ENCODE assay signal across 30 cellular contexts in genomic region chr1:160282807-160283206, GRCh38. TPM values are rescaled to one million over a fixed set of nuclear protein-coding genes. Genes with fewer than 3 reads are reported as not detected.
A peak's percentile ranks its signal among the peaks of the same experiment; 100 is the strongest.
DNase-seq lines count a peak whose midpoint lies in the region; ATAC-seq and TF ChIP-seq lines count a peak whose summit lies in the region.
"Had no signal": no experiment of that assay in that cellular context is flagged by ENCODE, and none has a peak within 500 bp of the region (broad histone marks: within the 10 kb centered on the region; RNA-seq: fewer than 3 reads in every experiment).

No MANE protein-coding gene starts in this region.

- H4K8ac ChIP-seq in H9 (replicated peaks; ENCODE audit: insufficient read length, low read depth, low read length), result no peak overlapping the region

- no peak overlapping the region for H2BK120ac ChIP-seq in H9 (ENCODE audit: low read depth, low read length, poor library complexity, severe bottlenecking)

- H3K27me3 Mint-ChIP-seq in CD4-positive, CD25-positive, alpha-beta regulatory T cell, result peaks cover 6% of the 10 kb centered on the region
- H3K27me3 Mint-ChIP-seq in H9 (ENCODE audit: low read depth) (no peaks in the 10 kb centered on the region), nephron progenitor cell (ENCODE audit: low read depth, poor library complexity) (peaks cover 3% of the 10 kb centered on the region)
- H3K27me3 Mint-ChIP-seq: activated CD8-positive, alpha-beta memory T cell treated with anti-CD3 and anti-CD28 coated beads, Interleukin-2, amount 10 ng/mL, durations not matched to agents 7 days and 5 days; activated T-helper 17 cell treated with anti-CD3 and anti-CD28 coated beads, Interleukin-2, amount 50 U/mL, for 72 hours; dendritic cell treated with granulocyte-macrophage colony-stimulating factor and Interleukin-4, amounts not matched to agents 40 ng/mL and 50 ng/mL, for 4 days; naive B cell had no signal

- WGBS in H9 (ENCODE audit: extremely low coverage, insufficient read length, low lambda C conversion rate), result no CpG with 5 or more reads among the region's 7 CpGs

- no peak overlapping the region for H4K5ac ChIP-seq in H9 (ENCODE audit: insufficient read length, low read depth, low read length)

- no peak overlapping the region for H4K91ac ChIP-seq in H9 (ENCODE audit: insufficient read length, low read depth, low read length)

- H3K4ac ChIP-seq in H9 (ENCODE audit: low read depth, low read length), result no peak overlapping the region

- no peak overlapping the region for H2BK12ac ChIP-seq in H9 (ENCODE audit: insufficient read length, low read depth, low read length)

- no peak overlapping the region for H3K56ac ChIP-seq in H9 (ENCODE audit: insufficient read length, low read depth, low read length)

- H3K27me3 ChIP-seq in CD4-positive, CD25-positive, alpha-beta regulatory T cell (ENCODE audit: control insufficient read depth, insufficient read depth, low read length), result no peaks in the 10 kb centered on the region
- no peaks in the 10 kb centered on the region for H3K27me3 ChIP-seq in H9 (ENCODE audit: insufficient read depth, low read length)
- H3K27me3 ChIP-seq: BLaER1 had no signal

- no peak overlapping the region for H3K23ac ChIP-seq in H9 (ENCODE audit: insufficient read length, low read depth, low read length)

- H3K9me3 Mint-ChIP-seq in CD4-positive, CD25-positive, alpha-beta regulatory T cell, result peaks cover 0 to 2% (median 0%) of the 10 kb centered on the region in 7 donors
- H3K9me3 Mint-ChIP-seq in H9, result no peaks in the 10 kb centered on the region
- no peaks in the 10 kb centered on the region for H3K9me3 Mint-ChIP-seq in nephron progenitor cell
- H3K9me3 Mint-ChIP-seq: activated T-helper 17 cell treated with anti-CD3 and anti-CD28 coated beads, Interleukin-2, amount 50 U/mL, for 72 hours; dendritic cell treated with granulocyte-macrophage colony-stimulating factor and Interleukin-4, amounts not matched to agents 40 ng/mL and 50 ng/mL, for 4 days; naive B cell had no signal

- H3K9ac ChIP-seq in H9 (ENCODE audit: extremely low read depth, insufficient read length, low read length), result no peak overlapping the region

- no peak overlapping the region for H2BK5ac ChIP-seq in H9 (ENCODE audit: insufficient read length, low read length)

- no peak overlapping the region for H2BK20ac ChIP-seq in H9 (ENCODE audit: low read depth, low read length, poor library complexity, severe bottlenecking)

- peaks cover 4% of the 10 kb centered on the region for H3K23me2 ChIP-seq in H9 (ENCODE audit: insufficient read length, low read depth, low read length, poor library complexity, severe bottlenecking)

- TF ChIP-seq CTCF in H9 (conservative IDR thresholded peaks at IDR 0.05), result peak; percentile 47; the same call in 2 of the 3 replicates
- TF ChIP-seq CTCF in coronary artery (IDR thresholded peaks at IDR 0.05), result no peak
- no peak for TF ChIP-seq CTCF in nephron progenitor cell (IDR thresholded peaks at IDR 0.05)

- no peak overlapping the region for H3K4me2 ChIP-seq in H9 (ENCODE audit: insufficient read depth, insufficient read length, low read length)

- H3T11ph ChIP-seq in H9 (ENCODE audit: low read length), result no peak overlapping the region

- H3K79me1 ChIP-seq in H9 (ENCODE audit: insufficient read depth, low read depth, low read length, poor library complexity, severe bottlenecking), result no peaks in the 10 kb centered on the region

- H3K79me2 ChIP-seq in H9 (ENCODE audit: insufficient read depth, low read length), result peaks cover 5% of the 10 kb centered on the region; the same call in 1 of the 2 replicates

- H3K36me3 Mint-ChIP-seq in CD4-positive, CD25-positive, alpha-beta regulatory T cell, result peaks cover 43% of the 10 kb centered on the region
- H3K36me3 Mint-ChIP-seq in H9 (ENCODE audit: insufficient read depth in 1 of 3, low read depth in 3 of 3) (peaks cover 24 to 51% (median 51%) of the 10 kb centered on the region in 3 experiments; a peak in 6 of 7 replicates), nephron progenitor cell (ENCODE audit: low read depth) (peaks cover 36% of the 10 kb centered on the region)

- H3K36me3 ChIP-seq in CD4-positive, CD25-positive, alpha-beta regulatory T cell (ENCODE audit: control insufficient read depth, insufficient read depth, low read length), result peaks cover 48% of the 10 kb centered on the region

- no peak overlapping the region for H3K14ac ChIP-seq in H9 (ENCODE audit: insufficient read depth, low read length)

- no peak overlapping the region for H3K27ac Mint-ChIP-seq in CD4-positive, CD25-positive, alpha-beta regulatory T cell
- H3K27ac Mint-ChIP-seq in H9 (no peak overlapping the region), nephron progenitor cell (no peak overlapping the region)
- H3K27ac Mint-ChIP-seq: activated CD8-positive, alpha-beta memory T cell treated with anti-CD3 and anti-CD28 coated beads, Interleukin-2, amount 10 ng/mL, durations not matched to agents 7 days and 5 days had no signal

- no peak for ATAC-seq in CD4-positive, CD25-positive, alpha-beta regulatory T cell (ENCODE audit: low read depth in 2 of 2)
- ATAC-seq in activated CD4-positive, CD25-positive, alpha-beta regulatory T cell treated with anti-CD3 and anti-CD28 coated beads, Interleukin-2, amount 50 U/mL, for 24 hours, result no peak
- ATAC-seq: activated CD8-positive, alpha-beta memory T cell treated with anti-CD3 and anti-CD28 coated beads, Interleukin-2, amount 10 ng/mL, durations not matched to agents 7 days and 5 days; activated T-helper 17 cell treated with anti-CD3 and anti-CD28 coated beads, Interleukin-2, amount 50 U/mL, for 72 hours; K562; Panc1; stimulated activated naive CD8-positive, alpha-beta T cell treated with anti-CD3 and anti-CD28 coated beads, Interleukin-15, Interleukin-2, amounts not matched to agents 100 U/mL and 50 U/mL, for 24 hours had no signal

- no peak overlapping the region for H2AFZ ChIP-seq in H9 (ENCODE audit: low read length)

- peaks cover 18 to 38% (median 28%) of the 10 kb centered on the region in 4 donors for H3K4me1 Mint-ChIP-seq in CD4-positive, CD25-positive, alpha-beta regulatory T cell
- H3K4me1 Mint-ChIP-seq in H9 (peaks cover 14 to 16% of the 10 kb centered on the region in 2 experiments), nephron progenitor cell (peaks cover 26% of the 10 kb centered on the region)

- H3K18ac ChIP-seq in H9 (ENCODE audit: insufficient read length, low read depth, low read length), result no peak overlapping the region

- H3K4me3 Mint-ChIP-seq in CD4-positive, CD25-positive, alpha-beta regulatory T cell, result peak overlapping the region in 3 of 4 donors; percentile 43 to 100 (median 92)
- H3K4me3 Mint-ChIP-seq in H9, result no peak overlapping the region; a peak in 1 of 5 replicates
- H3K4me3 Mint-ChIP-seq in nephron progenitor cell, result peak overlapping the region; percentile 24
- H3K4me3 Mint-ChIP-seq: dendritic cell treated with granulocyte-macrophage colony-stimulating factor and Interleukin-4, amounts not matched to agents 40 ng/mL and 50 ng/mL, for 4 days had no signal

- H3K27ac ChIP-seq in CD4-positive, CD25-positive, alpha-beta regulatory T cell (ENCODE audit: insufficient read depth, low read length, poor library complexity, severe bottlenecking), result no peak overlapping the region
- H3K27ac ChIP-seq in H9 (ENCODE audit: insufficient read length, low read depth, low read length) (no peak overlapping the region), coronary artery (no peak overlapping the region)
- H3K27ac ChIP-seq: BLaER1, left ventricle myocardium inferior, VCaP had no signal

- DNase-seq in CD4-positive, CD25-positive, alpha-beta regulatory T cell, result no peak
- DNase-seq in H9 (no peak), coronary artery (ENCODE audit: low spot score) (no peak), nephron progenitor cell (no peak), kidney tubule cell (ENCODE audit: low spot score) (no peak)
- no peak for DNase-seq in activated CD4-positive, alpha-beta T cell treated with anti-CD3 and anti-CD28 coated beads for 48 hours
- DNase-seq: ACHN; activated CD4-positive, alpha-beta T cell treated with anti-CD3 and anti-CD28 coated beads, Interleukin-2, amount 50 U/mL, for 1 hour; activated CD8-positive, alpha-beta memory T cell treated with anti-CD3 and anti-CD28 coated beads, Interleukin-2, amount 10 ng/mL, durations not matched to agents 7 days and 5 days; activated naive CD4-positive, alpha-beta T cell treated with anti-CD3 and anti-CD28 coated beads, Interleukin-2, amount 50 U/mL, for 16 hours; aorta; Caco-2; DMS79 treated with DMSO at 0.1 percent for 48 hours; hypothalamus; left ventricle myocardium inferior; naive B cell; NCI-H1105; NCI-H1930; NCI-H524 treated with DMSO at 0.1 percent for 48 hours; SHP77 treated with DMSO at 0.1 percent for 48 hours; stimulated activated naive CD8-positive, alpha-beta T cell treated with anti-CD3 and anti-CD28 coated beads, Interleukin-15, Interleukin-2, amounts not matched to agents 100 U/mL and 50 U/mL, for 24 hours; SW 1271; T-helper 9 cell had no signal

- H2BK15ac ChIP-seq in H9 (ENCODE audit: low read depth, low read length), result no peak overlapping the region

- H3K4me3 ChIP-seq in CD4-positive, CD25-positive, alpha-beta regulatory T cell (ENCODE audit: low read depth, low read length), result no peak overlapping the region
- H3K4me3 ChIP-seq in coronary artery, result peak overlapping the region; percentile 93
- H3K4me3 ChIP-seq: BLaER1, K562, left ventricle myocardium inferior had no signal

- H2AK5ac ChIP-seq in H9 (ENCODE audit: insufficient read length, low read length), result no peak overlapping the region

- peaks cover 21% of the 10 kb centered on the region for H3K4me1 ChIP-seq in CD4-positive, CD25-positive, alpha-beta regulatory T cell (ENCODE audit: control insufficient read depth, insufficient read depth, low read length, poor library complexity, severe bottlenecking)
- 0 out of 2 replicates have a peak, but pooled peaks cover 2% of the 10 kb centered on the region for H3K4me1 ChIP-seq in H9 (ENCODE audit: insufficient read depth, low read length)

- H3K9me3 ChIP-seq in CD4-positive, CD25-positive, alpha-beta regulatory T cell (ENCODE audit: control insufficient read depth in 2 of 2, low read length in 2 of 2), result no peaks in the 10 kb centered on the region
- H3K9me3 ChIP-seq in H9 (ENCODE audit: control insufficient read depth, low read depth, low read length), result no peaks in the 10 kb centered on the region
- H3K9me3 ChIP-seq: BLaER1, Caco-2, left ventricle myocardium inferior had no signal

- no peaks in the 10 kb centered on the region for H4K20me1 ChIP-seq in H9 (ENCODE audit: control insufficient read depth, insufficient read depth, insufficient read length)

RNA-seq across cellular contexts. Expression of gene PEX19, which starts 2.1 kb away (rescaled TPM):
- 44.4 TPM for total RNA-seq in CD4-positive, CD25-positive, alpha-beta regulatory T cell
- 10 to 100 TPM; 55.6 to 61.5 (median 58.8) TPM for polyA plus RNA-seq in CD4-positive, CD25-positive, alpha-beta regulatory T cell
- 86.8 and 92.7 TPM in 2 replicates for total RNA-seq in H9 (2021)

RNA-seq across cellular contexts. Expression of gene DCAF8, which starts 20.5 kb away (rescaled TPM):
- total RNA-seq in CD4-positive, CD25-positive, alpha-beta regulatory T cell, result 182 TPM
- 10 to 100 TPM; 50.3 to 74.1 (median 54.9) TPM for polyA plus RNA-seq in CD4-positive, CD25-positive, alpha-beta regulatory T cell
- 96.7 and 106 TPM in 2 replicates for total RNA-seq in H9 (2021)

Comparison
In these comparisons a context has a peak if more than half of its experiments do, and no peak if none do; other contexts are left out.
1. H3K4me3 Mint-ChIP-seq: peak in CD4-positive, CD25-positive, alpha-beta regulatory T cell (3 of 4) and nephron progenitor cell (single experiment); none in H9 (0 of 2).